In the genomic region with DNA sequence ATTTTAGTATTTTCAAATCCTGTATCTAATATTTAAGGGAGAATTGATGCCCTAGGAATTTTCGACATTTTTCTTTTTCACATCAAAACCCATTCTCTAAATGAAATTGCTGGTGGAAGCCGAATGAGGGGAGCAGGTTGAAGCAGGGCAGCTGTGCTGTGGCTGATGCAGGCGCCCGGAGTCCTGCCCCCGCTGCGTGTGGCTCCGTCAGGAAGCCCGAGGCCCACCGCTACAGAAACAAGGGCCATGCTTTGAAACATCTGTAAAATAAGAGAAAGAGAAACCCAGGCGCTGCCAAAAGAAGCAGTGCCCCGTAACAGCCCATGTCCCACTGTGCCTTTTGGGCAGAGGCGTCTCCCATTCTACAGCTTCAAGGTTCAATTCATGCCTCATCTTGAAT, we compare ENCODE assay signal across 19 cellular contexts. TPM values are rescaled to one million over a fixed set of nuclear protein-coding genes. Genes with fewer than 3 reads are reported as not detected.
"Had no signal": no experiment of that assay in that cellular context is flagged by ENCODE, and none has a peak within 500 bp of the region (broad histone marks: within the 10 kb centered on the region; RNA-seq: fewer than 3 reads in every experiment).

No MANE protein-coding gene starts in this region.

- H3K4me3 ChIP-seq: coronary artery, dorsolateral prefrontal cortex, esophagus muscularis mucosa, heart right ventricle, left lung, lower lobe of right lung, mucosa of descending colon had no signal

- H3K36me3 ChIP-seq: esophagus muscularis mucosa, heart right ventricle, left lung, lower lobe of right lung had no signal

- H3K4me1 ChIP-seq: esophagus muscularis mucosa, foreskin keratinocyte, heart right ventricle, left lung, lower lobe of right lung had no signal

- H3K9me3 ChIP-seq: esophagus muscularis mucosa, heart right ventricle, left lung, lower lobe of right lung, mucosa of descending colon had no signal

- ATAC-seq: foreskin keratinocyte, heart right ventricle, left cardiac atrium, left ventricle myocardium superior had no signal

- H3K27me3 ChIP-seq: dorsolateral prefrontal cortex, esophagus muscularis mucosa, heart right ventricle, left lung had no signal

- DNase-seq: dermis blood vessel endothelial cell; dorsolateral prefrontal cortex; effector CD4-positive, alpha-beta T cell; effector memory CD4-positive, alpha-beta T cell; foreskin keratinocyte; glutamatergic neuron; head of caudate nucleus; heart right ventricle; hippocampal formation; left cardiac atrium; left lung; left ventricle myocardium superior; lower lobe of right lung; mesenchymal stem cell had no signal

- H3K27ac ChIP-seq: coronary artery, dorsolateral prefrontal cortex, esophagus muscularis mucosa, foreskin keratinocyte, heart right ventricle, left lung, lower lobe of right lung had no signal

RNA-seq across cellular contexts. Expression of a gene that starts 41.1 kb away (rescaled TPM):
- total RNA-seq: epithelial cell of proximal tubule, myocyte had no signal
